8 cellular contexts compared by ENCODE assay signal in genomic region chr17:41648411-41649195, GRCh38. TPM values are rescaled to one million over a fixed set of nuclear protein-coding genes. Genes with fewer than 3 reads are reported as not detected.
DNase-seq lines count a peak whose midpoint lies in the region; ATAC-seq and TF ChIP-seq lines count a peak whose summit lies in the region.

No MANE protein-coding gene starts in this region.

- CTCF ChIA-PET in Calu3 (lab: Charles Lee), result interaction anchor here (0.6 to 8.1 kb wide), 36 partner anchors 13 to 1603 kb away, joined by 3 to 245 read pairs (median 5); partner anchors contain the start of genes KRT17 and KRT19
- CTCF ChIA-PET in activated CD4-positive, alpha-beta T cell treated with anti-CD3 and anti-CD28 coated beads for 36 hours (lab: Charles Lee), result interaction anchor here (0.5 to 10.3 kb wide), 46 partner anchors 8 to 1491 kb away, joined by 3 to 252 read pairs (median 4); partner anchors contain the start of genes EIF1 and KRT17

- peak overlapping the region; percentile 64 for H3K4me3 Mint-ChIP-seq in Calu3 (ENCODE audit: low read depth, unreplicated experiment)
- H3K4me3 Mint-ChIP-seq in activated CD4-positive, alpha-beta T cell treated with anti-CD3 and anti-CD28 coated beads for 36 hours, result peak overlapping the region; percentile 50
- H3K4me3 Mint-ChIP-seq in chondrocyte (ENCODE audit: unreplicated experiment), result peak overlapping the region; percentile 72

- TSS peak; percentile 79 for BruUV-seq in Calu3 (replicated peaks; lab: Mats Ljungman, UMichigan)

- TF ChIP-seq CTCF in Calu3 (IDR thresholded peaks at IDR 0.05; ENCODE audit: unreplicated experiment), result peak; percentile 93
- peak; percentile 82 for TF ChIP-seq CTCF in chondrocyte (IDR thresholded peaks at IDR 0.05)

- peaks cover 7% of the 10 kb centered on the region for H3K36me3 Mint-ChIP-seq in Calu3 (ENCODE audit: insufficient read depth, unreplicated experiment)
- H3K36me3 Mint-ChIP-seq in activated CD4-positive, alpha-beta T cell treated with anti-CD3 and anti-CD28 coated beads for 36 hours (ENCODE audit: low read depth), result no peaks in the 10 kb centered on the region
- no peaks in the 10 kb centered on the region for H3K36me3 Mint-ChIP-seq in chondrocyte (ENCODE audit: low read depth)

- H3K27ac Mint-ChIP-seq in Calu3 (ENCODE audit: unreplicated experiment), result peak overlapping the region; percentile 62
- H3K27ac Mint-ChIP-seq in activated CD4-positive, alpha-beta T cell treated with anti-CD3 and anti-CD28 coated beads for 36 hours, result peak overlapping the region; percentile 66
- peak overlapping the region; percentile 75 for H3K27ac Mint-ChIP-seq in chondrocyte (ENCODE audit: unreplicated experiment)

- H3K27me3 Mint-ChIP-seq in Calu3 (ENCODE audit: unreplicated experiment) (no peaks in the 10 kb centered on the region), chondrocyte (ENCODE audit: low read depth) (no peaks in the 10 kb centered on the region)
- no peaks in the 10 kb centered on the region for H3K27me3 Mint-ChIP-seq in activated CD4-positive, alpha-beta T cell treated with anti-CD3 and anti-CD28 coated beads for 36 hours

- intact Hi-C loops in Calu3 (cut with micrococcal nuclease; ENCODE audit: unreplicated experiment), result loop anchor here (1.0 to 5.0 kb wide), 3 partner anchors 14 to 99 kb away; no protein-coding TSS in a partner anchor
- intact Hi-C loops in activated CD4-positive, alpha-beta T cell treated with anti-CD3 and anti-CD28 coated beads for 36 hours (cut with DNase I, micrococcal nuclease), result loop anchor here (1.0 to 5.0 kb wide), 10 partner anchors 14 to 846 kb away; no protein-coding TSS in a partner anchor

- POLR2A ChIA-PET in activated CD4-positive, alpha-beta T cell treated with anti-CD3 and anti-CD28 coated beads for 36 hours (lab: Charles Lee), result interaction anchor here (0.6 kb wide), 1 partner anchor 56 kb away, joined by 3 read pairs; no protein-coding TSS in a partner anchor

- ATAC-seq in HG02678 (IDR thresholded peaks at IDR 0.05; ENCODE audit: unreplicated experiment) (peak; percentile 80), GM18868 (IDR thresholded peaks at IDR 0.05; ENCODE audit: unreplicated experiment) (no peak)
- peak; percentile 91 for ATAC-seq in activated CD4-positive, alpha-beta T cell treated with anti-CD3 and anti-CD28 coated beads for 36 hours

- H3K4me1 Mint-ChIP-seq in Calu3 (ENCODE audit: low read depth, unreplicated experiment) (peaks cover 33% of the 10 kb centered on the region), chondrocyte (ENCODE audit: low read depth) (peaks cover 31% of the 10 kb centered on the region)
- H3K4me1 Mint-ChIP-seq in activated CD4-positive, alpha-beta T cell treated with anti-CD3 and anti-CD28 coated beads for 36 hours, result peaks cover 9% of the 10 kb centered on the region

- no peaks in the 10 kb centered on the region for H3K9me3 Mint-ChIP-seq in Calu3 (ENCODE audit: low read depth, unreplicated experiment)
- H3K9me3 Mint-ChIP-seq in activated CD4-positive, alpha-beta T cell treated with anti-CD3 and anti-CD28 coated beads for 36 hours (ENCODE audit: low read depth), result no peaks in the 10 kb centered on the region
- H3K9me3 Mint-ChIP-seq in chondrocyte (ENCODE audit: low read depth), result no peaks in the 10 kb centered on the region

- DNase-seq in Calu3, result peak; percentile 98
- peak; percentile 38 to 86 for DNase-seq in NCI-H446 (lab: John Stamatoyannopoulos, UW)
- DNase-seq in activated CD4-positive, alpha-beta T cell treated with anti-CD3 and anti-CD28 coated beads for 36 hours, result peak; percentile 92
- DNase-seq in chondrocyte (ENCODE audit: low spot score), result no peak
- peak; percentile 63 for DNase-seq in kidney glomerular epithelial cell (lab: John Stamatoyannopoulos, UW)
- peak; percentile 61 to 81 for DNase-seq in stimulated activated CD4-positive, alpha-beta T cell treated with anti-CD3 and anti-CD28 coated beads, Interleukin-15, amount 100 ng/mL, for 48 hours (ENCODE audit: low read depth in 2 of 2)

RNA-seq across cellular contexts. Expression of gene KRT17, which starts 24.2 kb away (rescaled TPM):
- total RNA-seq in Calu3 (2022) (472 and 593 TPM in 2 replicates), chondrocyte (183 to 261 TPM (median 258 TPM) in 3 replicates)
- not detected for total RNA-seq in activated CD4-positive, alpha-beta T cell treated with anti-CD3 and anti-CD28 coated beads for 36 hours

RNA-seq across cellular contexts. Expression of gene KRT16, which starts 36.0 kb away (rescaled TPM):
- 3.8 and 4.2 TPM in 2 replicates for total RNA-seq in Calu3 (2022)
- not detected for total RNA-seq in activated CD4-positive, alpha-beta T cell treated with anti-CD3 and anti-CD28 coated beads for 36 hours
- 3.9 to 5.9 TPM (median 5.5 TPM) in 3 replicates for total RNA-seq in chondrocyte

RNA-seq across cellular contexts. Expression of gene EIF1, which starts 40.1 kb away (rescaled TPM):
- total RNA-seq in Calu3 (2022), result 807 and 937 TPM in 2 replicates
- 100 to 1,000 TPM; 869 to 977 TPM for total RNA-seq in activated CD4-positive, alpha-beta T cell treated with anti-CD3 and anti-CD28 coated beads for 36 hours
- total RNA-seq in chondrocyte, result 572 to 1,015 TPM (median 990 TPM) in 3 replicates

Comparison
In these comparisons a context has a peak if more than half of its experiments do, and no peak if none do; other contexts are left out.
1. RNA of gene KRT17, which starts 24.2 kb away (total RNA-seq): 472 to 593 TPM in Calu3 and 183 to 261 TPM in chondrocyte; not detected in activated CD4-positive, alpha-beta T cell treated with anti-CD3 and anti-CD28 coated beads for 36 hours; every median in the first group is over 100 times any median in the second.
2. Peak in every context shown above with its lines, with median percentiles within 50 percentile points of each other: H3K27ac Mint-ChIP-seq and H3K4me3 Mint-ChIP-seq.